8 cellular contexts compared by ENCODE assay signal in the genomic region with DNA sequence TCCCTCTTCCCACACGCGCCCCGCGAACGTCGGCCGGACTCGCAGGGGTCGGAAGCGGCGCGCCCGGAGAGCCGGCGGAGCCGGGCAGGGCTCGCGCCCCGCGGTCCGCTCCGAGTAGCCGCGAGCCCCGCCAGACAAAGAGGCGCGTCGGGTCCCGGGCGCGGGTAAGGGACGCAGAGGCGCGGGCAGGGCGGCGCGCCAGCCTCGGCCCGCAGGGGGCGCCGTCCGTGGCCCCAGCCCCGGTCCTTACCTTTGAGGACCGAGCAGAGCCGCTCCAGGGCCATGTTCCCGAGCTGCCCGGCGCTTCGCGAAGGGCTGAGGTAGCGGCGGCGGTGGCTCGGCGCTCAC. TPM values are rescaled to one million over a fixed set of nuclear protein-coding genes. Genes with fewer than 3 reads are reported as not detected.
DNase-seq lines count a peak whose midpoint lies in the region; ATAC-seq and TF ChIP-seq lines count a peak whose summit lies in the region.

No MANE protein-coding gene starts in this region.

- peak; percentile 53 for ATAC-seq in CD4-positive, alpha-beta T cell (ENCODE audit: poor library complexity)
- peak; percentile 56 for ATAC-seq in GM19372 (IDR thresholded peaks at IDR 0.05; ENCODE audit: low read depth, unreplicated experiment)
- peak; percentile 67 for ATAC-seq in HG03439 (IDR thresholded peaks at IDR 0.05; ENCODE audit: unreplicated experiment)
- peak; percentile 87 for ATAC-seq in stimulated activated effector memory CD8-positive, alpha-beta T cell treated with anti-CD3 and anti-CD28 coated beads, Interleukin-12 subunit alpha, Interleukin-12 subunit beta, amount 100 ng/mL, for 72 hours

- peak overlapping the region; percentile 88 for H3K9ac ChIP-seq in endodermal cell (ENCODE audit: extremely low read depth, low read length, poor library complexity, severe bottlenecking)

- no peak for TF ChIP-seq CTCF in CD4-positive, alpha-beta T cell (IDR thresholded peaks at IDR 0.05)
- peak; percentile 94 for TF ChIP-seq CTCF in endodermal cell (conservative IDR thresholded peaks at IDR 0.05)

- peak; percentile 26 to 61 (median 41) for DNase-seq in CD4-positive, alpha-beta T cell
- DNase-seq in NCI-H82 (lab: John Stamatoyannopoulos, UW) (peak; percentile 81), endodermal cell (peak; percentile 93)
- peak; percentile 80 for DNase-seq in activated CD4-positive, alpha-beta memory T cell treated with anti-CD3 and anti-CD28 coated beads, Interleukin-2, amount 10 ng/mL, durations not matched to agents 7 days and 5 days
- peak; percentile 77 to 88 for DNase-seq in stimulated activated effector memory CD8-positive, alpha-beta T cell treated with anti-CD3 and anti-CD28 coated beads, Interleukin-12 subunit alpha, Interleukin-12 subunit beta, amount 100 ng/mL, for 72 hours (ENCODE audit: low spot score in 2 of 2)

- intact Hi-C loops in CD4-positive, alpha-beta T cell (cut with DNase I, micrococcal nuclease) = loop anchor here (2.0 to 10.0 kb wide), 13 partner anchors 106 to 1491 kb away; partner anchors contain the start of genes DNAJA2 (in 2 of the 2), ABCC11 (in 1 of the 2), C16orf87 (in 1 of the 2) and ITFG1 (in 1 of the 2)

- H3K36me3 Mint-ChIP-seq in CD4-positive, alpha-beta T cell (ENCODE audit: low read depth) = no peaks in the 10 kb centered on the region
- no peaks in the 10 kb centered on the region for H3K36me3 Mint-ChIP-seq in activated CD4-positive, alpha-beta memory T cell treated with anti-CD3 and anti-CD28 coated beads, Interleukin-2, amount 10 ng/mL, durations not matched to agents 7 days and 5 days (ENCODE audit: low read depth)
- no peaks in the 10 kb centered on the region for H3K36me3 Mint-ChIP-seq in endodermal cell (ENCODE audit: low read depth)
- H3K36me3 Mint-ChIP-seq in stimulated activated effector memory CD8-positive, alpha-beta T cell treated with anti-CD3 and anti-CD28 coated beads, Interleukin-12 subunit alpha, Interleukin-12 subunit beta, amount 100 ng/mL, for 72 hours = peaks cover 7% of the 10 kb centered on the region

- no peak overlapping the region for H3K4me3 Mint-ChIP-seq in CD4-positive, alpha-beta T cell
- H3K4me3 Mint-ChIP-seq in activated CD4-positive, alpha-beta memory T cell treated with anti-CD3 and anti-CD28 coated beads, Interleukin-2, amount 10 ng/mL, durations not matched to agents 7 days and 5 days = peak overlapping the region; percentile 68
- peak overlapping the region; percentile 64 for H3K4me3 Mint-ChIP-seq in endodermal cell
- H3K4me3 Mint-ChIP-seq in stimulated activated effector memory CD8-positive, alpha-beta T cell treated with anti-CD3 and anti-CD28 coated beads, Interleukin-12 subunit alpha, Interleukin-12 subunit beta, amount 100 ng/mL, for 72 hours = peak overlapping the region; percentile 79

- H3K27me3 Mint-ChIP-seq in CD4-positive, alpha-beta T cell = peaks cover 21% of the 10 kb centered on the region
- H3K27me3 Mint-ChIP-seq in activated CD4-positive, alpha-beta memory T cell treated with anti-CD3 and anti-CD28 coated beads, Interleukin-2, amount 10 ng/mL, durations not matched to agents 7 days and 5 days = peaks cover 17% of the 10 kb centered on the region
- H3K27me3 Mint-ChIP-seq in endodermal cell (ENCODE audit: insufficient read depth) = peaks cover 7% of the 10 kb centered on the region

- peaks cover 6% of the 10 kb centered on the region for H3K36me3 ChIP-seq in endodermal cell (ENCODE audit: control insufficient read depth, insufficient read depth, low read length)

- 0 to 5% methylated on average over 8 to 55 of the region's 55 CpGs for WGBS in endodermal cell (ENCODE audit: insufficient coverage in 1 of 2, insufficient read length in 1 of 2), 2 experiments

- H3K27ac ChIP-seq in CD4-positive, alpha-beta T cell (ENCODE audit: low read depth, low read length) = no peak overlapping the region
- H3K27ac ChIP-seq in endodermal cell (ENCODE audit: low read depth, low read length) = peak overlapping the region; percentile 85

- H3K27ac Mint-ChIP-seq in CD4-positive, alpha-beta T cell = no peak overlapping the region
- H3K27ac Mint-ChIP-seq in activated CD4-positive, alpha-beta memory T cell treated with anti-CD3 and anti-CD28 coated beads, Interleukin-2, amount 10 ng/mL, durations not matched to agents 7 days and 5 days = no peak overlapping the region
- H3K27ac Mint-ChIP-seq in endodermal cell = no peak overlapping the region
- no peak overlapping the region for H3K27ac Mint-ChIP-seq in stimulated activated effector memory CD8-positive, alpha-beta T cell treated with anti-CD3 and anti-CD28 coated beads, Interleukin-12 subunit alpha, Interleukin-12 subunit beta, amount 100 ng/mL, for 72 hours

- no peaks in the 10 kb centered on the region for H3K4me1 ChIP-seq in endodermal cell (ENCODE audit: control insufficient read depth, insufficient read depth, low read length)
- H3K4me1 ChIP-seq in mononuclear cell (ENCODE audit: insufficient read depth, low read length) = peaks cover 30% of the 10 kb centered on the region

- CTCF ChIA-PET in CD4-positive, alpha-beta T cell (lab: Charles Lee) = interaction anchor here (0.7 to 3.7 kb wide), 5 partner anchors 13 to 1031 kb away, joined by 3 to 21 read pairs (median 3); no protein-coding TSS in a partner anchor
- CTCF ChIA-PET in activated CD4-positive, alpha-beta memory T cell treated with anti-CD3 and anti-CD28 coated beads, Interleukin-2, amount 10 ng/mL, durations not matched to agents 7 days and 5 days (lab: Charles Lee) = interaction anchor here (0.6 to 5.3 kb wide), 22 partner anchors 11 to 1022 kb away, joined by 3 to 65 read pairs (median 4); partner anchors contain the start of genes DNAJA2, ITFG1 and PHKB

- H3K4me3 ChIP-seq in endodermal cell (ENCODE audit: low read length) (peak overlapping the region; percentile 85), mononuclear cell (ENCODE audit: low read length) (peak overlapping the region; percentile 45)

- no peaks in the 10 kb centered on the region for H3K9me3 Mint-ChIP-seq in CD4-positive, alpha-beta T cell
- no peaks in the 10 kb centered on the region for H3K9me3 Mint-ChIP-seq in activated CD4-positive, alpha-beta memory T cell treated with anti-CD3 and anti-CD28 coated beads, Interleukin-2, amount 10 ng/mL, durations not matched to agents 7 days and 5 days
- H3K9me3 Mint-ChIP-seq in endodermal cell = no peaks in the 10 kb centered on the region
- H3K9me3 Mint-ChIP-seq in stimulated activated effector memory CD8-positive, alpha-beta T cell treated with anti-CD3 and anti-CD28 coated beads, Interleukin-12 subunit alpha, Interleukin-12 subunit beta, amount 100 ng/mL, for 72 hours = no peaks in the 10 kb centered on the region

- H3K27me3 ChIP-seq in CD4-positive, alpha-beta T cell (ENCODE audit: control insufficient read depth, insufficient read depth, low read length) = peaks cover 8% of the 10 kb centered on the region
- H3K27me3 ChIP-seq in endodermal cell (ENCODE audit: control insufficient read depth, insufficient read depth, low read length, poor library complexity, severe bottlenecking) (no peaks in the 10 kb centered on the region), mononuclear cell (ENCODE audit: insufficient read depth, low read length) (peaks cover 17% of the 10 kb centered on the region)

- POLR2A ChIA-PET in CD4-positive, alpha-beta T cell (lab: Charles Lee) = interaction anchor here (1.7 to 4.0 kb wide), 4 partner anchors 106 to 1241 kb away, joined by 4 to 23 read pairs (median 10); partner anchors contain the start of genes DNAJA2, ITFG1 and PHKB
- POLR2A ChIA-PET in activated CD4-positive, alpha-beta memory T cell treated with anti-CD3 and anti-CD28 coated beads, Interleukin-2, amount 10 ng/mL, durations not matched to agents 7 days and 5 days (lab: Charles Lee) = interaction anchor here (0.7 to 3.5 kb wide), 12 partner anchors 19 to 1101 kb away, joined by 3 to 29 read pairs (median 4); partner anchors contain the start of genes DNAJA2, ITFG1, LONP2 and PHKB

- peaks cover 17% of the 10 kb centered on the region for H3K4me1 Mint-ChIP-seq in CD4-positive, alpha-beta T cell (ENCODE audit: low read depth)
- H3K4me1 Mint-ChIP-seq in activated CD4-positive, alpha-beta memory T cell treated with anti-CD3 and anti-CD28 coated beads, Interleukin-2, amount 10 ng/mL, durations not matched to agents 7 days and 5 days = peaks cover 43% of the 10 kb centered on the region
- H3K4me1 Mint-ChIP-seq in endodermal cell = peaks cover 16% of the 10 kb centered on the region
- peaks cover 32% of the 10 kb centered on the region for H3K4me1 Mint-ChIP-seq in stimulated activated effector memory CD8-positive, alpha-beta T cell treated with anti-CD3 and anti-CD28 coated beads, Interleukin-12 subunit alpha, Interleukin-12 subunit beta, amount 100 ng/mL, for 72 hours

- no peaks in the 10 kb centered on the region for H3K9me3 ChIP-seq in CD4-positive, alpha-beta T cell (ENCODE audit: control insufficient read depth, low read length)
- no peaks in the 10 kb centered on the region for H3K9me3 ChIP-seq in endodermal cell (ENCODE audit: control insufficient read depth, low read length)
- no peaks in the 10 kb centered on the region for H3K9me3 ChIP-seq in mononuclear cell (ENCODE audit: low read depth, low read length)

RNA-seq across cellular contexts. Expression of gene NETO2, which starts 0.4 kb away (rescaled TPM):
- 1 to 10 TPM; 1.8 to 1.9 TPM for total RNA-seq in CD4-positive, alpha-beta T cell
- total RNA-seq in activated CD4-positive, alpha-beta memory T cell treated with anti-CD3 and anti-CD28 coated beads, Interleukin-2, amount 10 ng/mL, durations not matched to agents 7 days and 5 days = 10 to 100 TPM; 10.4 to 13.5 TPM
- total RNA-seq in endodermal cell (10 to 100 TPM; 18.4 to 36.3 TPM), mononuclear cell (7.2 TPM)
- polyA plus RNA-seq in endodermal cell (2013, experiment 1 of 2) = 38.1 TPM
- polyA plus RNA-seq in endodermal cell (2013, experiment 2 of 2) = 36.4 TPM

Comparison
In these comparisons a context has a peak if more than half of its experiments do, and no peak if none do; other contexts are left out.
1. DNase-seq: peak in every context shown above with its lines; median percentile 93 in endodermal cell; 82 in stimulated activated effector memory CD8-positive, alpha-beta T cell treated with anti-CD3 and anti-CD28 coated beads, Interleukin-12 subunit alpha, Interleukin-12 subunit beta, amount 100 ng/mL, for 72 hours; 81 in NCI-H82; 80 in activated CD4-positive, alpha-beta memory T cell treated with anti-CD3 and anti-CD28 coated beads, Interleukin-2, amount 10 ng/mL, durations not matched to agents 7 days and 5 days; 41 in CD4-positive, alpha-beta T cell.